Comparison of ENCODE assay signal across 28 cellular contexts in genomic region chr16:3138342-3138741, GRCh38. TPM values are rescaled to one million over a fixed set of nuclear protein-coding genes. Genes with fewer than 3 reads are reported as not detected.
"Had no signal": no experiment of that assay in that cellular context is flagged by ENCODE, and none has a peak within 500 bp of the region (broad histone marks: within the 10 kb centered on the region; RNA-seq: fewer than 3 reads in every experiment).

No MANE protein-coding gene starts in this region.

- H3K9me3 Mint-ChIP-seq: activated B cell treated with CpG ODN at 0.5 μM for 24 hours; activated CD4-positive, alpha-beta memory T cell treated with anti-CD3 and anti-CD28 coated beads for 36 hours; activated CD4-positive, alpha-beta T cell treated with anti-CD3 and anti-CD28 coated beads, Interleukin-2, amount 10 ng/mL, durations not matched to agents 7 days and 5 days; activated naive CD4-positive, alpha-beta T cell treated with anti-CD3 and anti-CD28 coated beads, Interleukin-2, amount 50 U/mL, for 72 hours; activated naive CD8-positive, alpha-beta T cell treated with anti-CD3 and anti-CD28 coated beads, Interleukin-2, amount 50 U/mL, for 24 hours; activated T-cell treated with anti-CD3 and anti-CD28 coated beads, Interleukin-2, amount 50 U/mL, for 4 hours; central memory CD8-positive, alpha-beta T cell; T-helper 1 cell treated with Interleukin-12 subunit alpha and Interleukin-12 subunit beta and Interleukin-4 antibody, amounts not matched to agents 30 μg/mL and 1 μg/mL, for 36 hours had no signal

- ATAC-seq: activated naive CD4-positive, alpha-beta T cell treated with anti-CD3 and anti-CD28 coated beads, Interleukin-2, amount 50 U/mL, for 72 hours; activated naive CD8-positive, alpha-beta T cell treated with anti-CD3 and anti-CD28 coated beads, Interleukin-2, amount 50 U/mL, for 24 hours; activated T-cell treated with anti-CD3 and anti-CD28 coated beads, Interleukin-2, amount 50 U/mL, for 4 hours; body of pancreas; K562 had no signal

- H3K27me3 Mint-ChIP-seq: activated B cell treated with CpG ODN at 0.5 μM for 24 hours; activated CD4-positive, alpha-beta memory T cell treated with anti-CD3 and anti-CD28 coated beads for 36 hours; activated CD4-positive, alpha-beta T cell treated with anti-CD3 and anti-CD28 coated beads, Interleukin-2, amount 10 ng/mL, durations not matched to agents 7 days and 5 days; activated naive CD8-positive, alpha-beta T cell treated with anti-CD3 and anti-CD28 coated beads, Interleukin-2, amount 50 U/mL, for 24 hours; central memory CD8-positive, alpha-beta T cell had no signal

- H3K27ac Mint-ChIP-seq: activated B cell treated with CpG ODN at 0.5 μM for 24 hours; activated CD4-positive, alpha-beta memory T cell treated with anti-CD3 and anti-CD28 coated beads for 36 hours; activated CD4-positive, alpha-beta T cell treated with anti-CD3 and anti-CD28 coated beads, Interleukin-2, amount 10 ng/mL, durations not matched to agents 7 days and 5 days; activated naive CD8-positive, alpha-beta T cell treated with anti-CD3 and anti-CD28 coated beads, Interleukin-2, amount 50 U/mL, for 24 hours; T-helper 1 cell treated with Interleukin-12 subunit alpha and Interleukin-12 subunit beta and Interleukin-4 antibody, amounts not matched to agents 30 μg/mL and 1 μg/mL, for 36 hours had no signal

- H3K27me3 ChIP-seq: ascending aorta, body of pancreas had no signal

- H3K4me3 Mint-ChIP-seq: activated B cell treated with CpG ODN at 0.5 μM for 24 hours; activated CD4-positive, alpha-beta memory T cell treated with anti-CD3 and anti-CD28 coated beads for 36 hours; activated CD4-positive, alpha-beta T cell treated with anti-CD3 and anti-CD28 coated beads, Interleukin-2, amount 10 ng/mL, durations not matched to agents 7 days and 5 days; activated naive CD8-positive, alpha-beta T cell treated with anti-CD3 and anti-CD28 coated beads, Interleukin-2, amount 50 U/mL, for 24 hours; activated T-cell treated with anti-CD3 and anti-CD28 coated beads, Interleukin-2, amount 50 U/mL, for 4 hours; central memory CD8-positive, alpha-beta T cell; T-helper 1 cell treated with Interleukin-12 subunit alpha and Interleukin-12 subunit beta and Interleukin-4 antibody, amounts not matched to agents 30 μg/mL and 1 μg/mL, for 36 hours had no signal

- DNase-seq: activated B cell treated with CpG ODN at 0.5 μM for 24 hours; activated CD4-positive, alpha-beta memory T cell treated with anti-CD3 and anti-CD28 coated beads for 36 hours; activated CD4-positive, alpha-beta T cell treated with anti-CD3 and anti-CD28 coated beads for 1 hour; activated CD4-positive, alpha-beta T cell treated with anti-CD3 and anti-CD28 coated beads, Interleukin-2, amount 10 ng/mL, durations not matched to agents 7 days and 5 days; activated CD8-positive, alpha-beta memory T cell treated with anti-CD3 and anti-CD28 coated beads for 24 hours; activated effector memory CD4-positive, alpha-beta T cell treated with anti-CD3 and anti-CD28 coated beads, Interleukin-2, amount 50 U/mL, for 16 hours; activated naive CD4-positive, alpha-beta T cell treated with Interleukin-2 at 50 U/mL for 16 hours; activated naive CD8-positive, alpha-beta T cell treated with anti-CD3 and anti-CD28 coated beads, Interleukin-2, amount 50 U/mL, for 24 hours; activated T-cell treated with anti-CD3 and anti-CD28 coated beads, Interleukin-2, amount 50 U/mL, for 4 hours; amniotic stem cell; body of pancreas; Karpas-422; MM.1S; NCI-H146; NCI-H187 treated with DMSO at 0.1 percent for 48 hours; NCI-H2171 treated with DMSO at 0.1 percent for 48 hours; NCI-H226; NCI-H526; NCI-H82; RPMI8226; SHP77 treated with DMSO at 0.1 percent for 48 hours had no signal

- H3K27ac ChIP-seq: ascending aorta, body of pancreas had no signal

- H3K4me3 ChIP-seq: ascending aorta, body of pancreas, K562 had no signal

- H3K9me3 ChIP-seq: ascending aorta, body of pancreas had no signal

RNA-seq across cellular contexts. Expression of gene ZNF205, which starts 26.0 kb away (rescaled TPM):
- total RNA-seq: activated B cell treated with CpG ODN at 0.5 μM for 24 hours; activated CD4-positive, alpha-beta T cell treated with anti-CD3 and anti-CD28 coated beads, Interleukin-2, amount 10 ng/mL, durations not matched to agents 7 days and 5 days had no signal

RNA-seq across cellular contexts. Expression of gene ZSCAN10, which starts 39.2 kb away (rescaled TPM):
- total RNA-seq: activated B cell treated with CpG ODN at 0.5 μM for 24 hours, ascending aorta, body of pancreas, bronchial epithelial cell had no signal
- polyA plus RNA-seq: K562 had no signal

RNA-seq across cellular contexts. Expression of gene OR1F1, which starts 49.7 kb away (rescaled TPM):
- total RNA-seq: activated B cell treated with CpG ODN at 0.5 μM for 24 hours; activated CD4-positive, alpha-beta memory T cell treated with anti-CD3 and anti-CD28 coated beads for 36 hours; activated CD4-positive, alpha-beta T cell treated with anti-CD3 and anti-CD28 coated beads, Interleukin-2, amount 10 ng/mL, durations not matched to agents 7 days and 5 days; activated naive CD4-positive, alpha-beta T cell treated with anti-CD3 and anti-CD28 coated beads, Interleukin-2, amount 50 U/mL, for 72 hours; activated T-cell treated with anti-CD3 and anti-CD28 coated beads, Interleukin-2, amount 50 U/mL, for 4 hours; ascending aorta; body of pancreas; bronchial epithelial cell; OCI-LY7 had no signal
